Comparison of ENCODE assay signal across 23 cellular contexts in genomic region chr11:71064702-71065515, GRCh38.
"Had no signal": no experiment of that assay in that cellular context is flagged by ENCODE, and none has a peak within 500 bp of the region (broad histone marks: within the 10 kb centered on the region; RNA-seq: fewer than 3 reads in every experiment).

No MANE protein-coding gene starts in this region.

- H3K36me3 Mint-ChIP-seq: activated naive CD4-positive, alpha-beta T cell treated with anti-CD3 and anti-CD28 coated beads, Interleukin-2, amount 10 ng/mL, durations not matched to agents 7 days and 5 days; activated naive CD8-positive, alpha-beta T cell treated with anti-CD3 and anti-CD28 coated beads for 36 hours had no signal

- H3K9me3 ChIP-seq: breast epithelium had no signal

- DNase-seq: activated CD4-positive, alpha-beta T cell treated with anti-CD3 and anti-CD28 coated beads for 4 hours; activated CD8-positive, alpha-beta memory T cell treated with anti-CD3 and anti-CD28 coated beads, Interleukin-2, amount 50 U/mL, for 4 hours; activated CD8-positive, alpha-beta T cell treated with anti-CD3 and anti-CD28 coated beads for 36 hours; activated gamma-delta T cell treated with Interleukin-2 at 50 U/mL for 16 hours; activated naive CD4-positive, alpha-beta T cell treated with anti-CD3 and anti-CD28 coated beads, Interleukin-2, amount 10 ng/mL, durations not matched to agents 7 days and 5 days; activated naive CD8-positive, alpha-beta T cell treated with anti-CD3 and anti-CD28 coated beads for 36 hours; activated T-cell treated with anti-CD3 and anti-CD28 coated beads, Interleukin-2, amount 50 U/mL, for 72 hours; NCI-H1092; NCI-H1417 treated with DMSO at 0.1 percent for 48 hours; NCI-H1694; NCI-H2029; NCI-H2107; NCI-H2171 treated with DMSO at 0.1 percent for 48 hours; NCI-H345; NCI-H510A treated with DMSO at 0.1 percent for 48 hours; NCI-H69; PC-3; SHP77 had no signal

- H3K27ac ChIP-seq: breast epithelium, KMS-11, VCaP had no signal

- H3K9ac ChIP-seq: KMS-11 had no signal

- H3K4me2 ChIP-seq: KMS-11 had no signal

- H3K4me3 Mint-ChIP-seq: activated CD8-positive, alpha-beta T cell treated with anti-CD3 and anti-CD28 coated beads for 36 hours; activated naive CD4-positive, alpha-beta T cell treated with anti-CD3 and anti-CD28 coated beads, Interleukin-2, amount 10 ng/mL, durations not matched to agents 7 days and 5 days; activated naive CD8-positive, alpha-beta T cell treated with anti-CD3 and anti-CD28 coated beads for 36 hours; activated T-cell treated with anti-CD3 and anti-CD28 coated beads, Interleukin-2, amount 50 U/mL, for 72 hours; T-helper 1 cell treated with Interleukin-12 subunit alpha and Interleukin-12 subunit beta and Interleukin-4 antibody, amounts not matched to agents 30 μg/mL and 1 μg/mL, for 36 hours had no signal

- H3K4me1 ChIP-seq: breast epithelium had no signal

- H3K36me3 ChIP-seq: breast epithelium had no signal

- H3K9me3 Mint-ChIP-seq: activated CD8-positive, alpha-beta T cell treated with anti-CD3 and anti-CD28 coated beads for 36 hours; activated naive CD4-positive, alpha-beta T cell treated with anti-CD3 and anti-CD28 coated beads, Interleukin-2, amount 10 ng/mL, durations not matched to agents 7 days and 5 days; activated naive CD8-positive, alpha-beta T cell treated with anti-CD3 and anti-CD28 coated beads for 36 hours; activated T-cell treated with anti-CD3 and anti-CD28 coated beads, Interleukin-2, amount 50 U/mL, for 72 hours; activated T-helper 2 cell treated with anti-CD3 and anti-CD28 coated beads, Interferon-gamma antibody, Interleukin-2, Interleukin-4, amounts not matched to agents 10 μg/mL and 5 μg/mL and 100 μg/mL, durations not matched to agents 14 hours and 24 hours and 36 hours; T-helper 1 cell treated with Interleukin-12 subunit alpha and Interleukin-12 subunit beta and Interleukin-4 antibody, amounts not matched to agents 30 μg/mL and 1 μg/mL, for 36 hours had no signal

- H3K4me3 ChIP-seq: breast epithelium had no signal

- H3K4me1 Mint-ChIP-seq: activated naive CD4-positive, alpha-beta T cell treated with anti-CD3 and anti-CD28 coated beads, Interleukin-2, amount 10 ng/mL, durations not matched to agents 7 days and 5 days; activated naive CD8-positive, alpha-beta T cell treated with anti-CD3 and anti-CD28 coated beads for 36 hours had no signal

- H3K27ac Mint-ChIP-seq: activated CD8-positive, alpha-beta T cell treated with anti-CD3 and anti-CD28 coated beads for 36 hours; activated naive CD4-positive, alpha-beta T cell treated with anti-CD3 and anti-CD28 coated beads, Interleukin-2, amount 10 ng/mL, durations not matched to agents 7 days and 5 days; activated naive CD8-positive, alpha-beta T cell treated with anti-CD3 and anti-CD28 coated beads for 36 hours; activated T-cell treated with anti-CD3 and anti-CD28 coated beads, Interleukin-2, amount 50 U/mL, for 72 hours; activated T-helper 2 cell treated with anti-CD3 and anti-CD28 coated beads, Interferon-gamma antibody, Interleukin-2, Interleukin-4, amounts not matched to agents 10 μg/mL and 5 μg/mL and 100 μg/mL, durations not matched to agents 14 hours and 24 hours and 36 hours; T-helper 1 cell treated with Interleukin-12 subunit alpha and Interleukin-12 subunit beta and Interleukin-4 antibody, amounts not matched to agents 30 μg/mL and 1 μg/mL, for 36 hours had no signal
